ENCODE assay signal across 1 cellular context in the genomic region with DNA sequence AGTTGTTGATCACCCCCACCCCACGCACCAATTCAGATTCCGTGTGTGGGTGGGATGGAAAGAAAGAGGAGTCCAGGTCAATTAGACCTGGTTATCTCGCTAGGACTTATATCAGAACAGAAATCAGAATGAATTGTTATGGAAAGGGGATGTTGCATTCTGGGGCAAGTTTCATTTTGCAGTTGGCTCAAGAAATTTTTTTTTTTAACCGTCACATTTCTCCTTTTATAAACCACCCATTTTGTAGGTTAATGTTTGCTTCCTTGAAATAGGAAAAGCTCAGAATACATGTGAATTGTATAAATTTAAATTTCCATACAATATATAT.
TF ChIP-seq lines count a peak whose summit lies in the region.

No MANE protein-coding gene starts in this region.

TF ChIP-seq in HepG2, 621 proteins besides CTCF, POLR2A, EP300 and RAD21:
- TF ChIP-seq MYC (CRISPR knock-in tag; IDR thresholded peaks at IDR 0.05; ENCODE audit: borderline replicate concordance) (no peak), MTF2 (CRISPR knock-in tag; IDR thresholded peaks at IDR 0.05; ENCODE audit: borderline replicate concordance) (no peak), ZNF547 (CRISPR knock-in tag; IDR thresholded peaks at IDR 0.05) (no peak), CHCHD3 (CRISPR knock-in tag; IDR thresholded peaks at IDR 0.05) (no peak), DNMT1 (CRISPR knock-in tag; IDR thresholded peaks at IDR 0.05) (no peak), SMAD1 (CRISPR knock-in tag; IDR thresholded peaks at IDR 0.05; ENCODE audit: borderline replicate concordance, low read depth) (no peak), NCOR1 (IDR thresholded peaks at IDR 0.05; ENCODE audit: borderline replicate concordance, low read length) (no peak), MIER2 (CRISPR knock-in tag; IDR thresholded peaks at IDR 0.05) (no peak), ZNF780A (CRISPR knock-in tag; IDR thresholded peaks at IDR 0.05) (no peak)
- TF ChIP-seq, protein P1, sequence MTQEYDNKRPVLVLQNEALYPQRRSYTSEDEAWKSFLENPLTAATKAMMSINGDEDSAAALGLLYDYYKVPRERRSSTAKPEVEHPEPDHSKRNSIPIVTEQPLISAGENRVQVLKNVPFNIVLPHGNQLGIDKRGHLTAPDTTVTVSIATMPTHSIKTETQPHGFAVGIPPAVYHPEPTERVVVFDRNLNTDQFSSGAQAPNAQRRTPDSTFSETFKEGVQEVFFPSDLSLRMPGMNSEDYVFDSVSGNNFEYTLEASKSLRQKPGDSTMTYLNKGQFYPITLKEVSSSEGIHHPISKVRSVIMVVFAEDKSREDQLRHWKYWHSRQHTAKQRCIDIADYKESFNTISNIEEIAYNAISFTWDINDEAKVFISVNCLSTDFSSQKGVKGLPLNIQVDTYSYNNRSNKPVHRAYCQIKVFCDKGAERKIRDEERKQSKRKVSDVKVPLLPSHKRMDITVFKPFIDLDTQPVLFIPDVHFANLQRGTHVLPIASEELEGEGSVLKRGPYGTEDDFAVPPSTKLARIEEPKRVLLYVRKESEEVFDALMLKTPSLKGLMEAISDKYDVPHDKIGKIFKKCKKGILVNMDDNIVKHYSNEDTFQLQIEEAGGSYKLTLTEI (CRISPR knock-in tag; conservative IDR thresholded peaks at IDR 0.05) = no peak
- TF ChIP-seq, protein P2, sequence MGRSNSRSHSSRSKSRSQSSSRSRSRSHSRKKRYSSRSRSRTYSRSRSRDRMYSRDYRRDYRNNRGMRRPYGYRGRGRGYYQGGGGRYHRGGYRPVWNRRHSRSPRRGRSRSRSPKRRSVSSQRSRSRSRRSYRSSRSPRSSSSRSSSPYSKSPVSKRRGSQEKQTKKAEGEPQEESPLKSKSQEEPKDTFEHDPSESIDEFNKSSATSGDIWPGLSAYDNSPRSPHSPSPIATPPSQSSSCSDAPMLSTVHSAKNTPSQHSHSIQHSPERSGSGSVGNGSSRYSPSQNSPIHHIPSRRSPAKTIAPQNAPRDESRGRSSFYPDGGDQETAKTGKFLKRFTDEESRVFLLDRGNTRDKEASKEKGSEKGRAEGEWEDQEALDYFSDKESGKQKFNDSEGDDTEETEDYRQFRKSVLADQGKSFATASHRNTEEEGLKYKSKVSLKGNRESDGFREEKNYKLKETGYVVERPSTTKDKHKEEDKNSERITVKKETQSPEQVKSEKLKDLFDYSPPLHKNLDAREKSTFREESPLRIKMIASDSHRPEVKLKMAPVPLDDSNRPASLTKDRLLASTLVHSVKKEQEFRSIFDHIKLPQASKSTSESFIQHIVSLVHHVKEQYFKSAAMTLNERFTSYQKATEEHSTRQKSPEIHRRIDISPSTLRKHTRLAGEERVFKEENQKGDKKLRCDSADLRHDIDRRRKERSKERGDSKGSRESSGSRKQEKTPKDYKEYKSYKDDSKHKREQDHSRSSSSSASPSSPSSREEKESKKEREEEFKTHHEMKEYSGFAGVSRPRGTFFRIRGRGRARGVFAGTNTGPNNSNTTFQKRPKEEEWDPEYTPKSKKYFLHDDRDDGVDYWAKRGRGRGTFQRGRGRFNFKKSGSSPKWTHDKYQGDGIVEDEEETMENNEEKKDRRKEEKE (IDR thresholded peaks at IDR 0.05) = no peak
